8 cellular contexts compared by ENCODE assay signal in the genomic region with DNA sequence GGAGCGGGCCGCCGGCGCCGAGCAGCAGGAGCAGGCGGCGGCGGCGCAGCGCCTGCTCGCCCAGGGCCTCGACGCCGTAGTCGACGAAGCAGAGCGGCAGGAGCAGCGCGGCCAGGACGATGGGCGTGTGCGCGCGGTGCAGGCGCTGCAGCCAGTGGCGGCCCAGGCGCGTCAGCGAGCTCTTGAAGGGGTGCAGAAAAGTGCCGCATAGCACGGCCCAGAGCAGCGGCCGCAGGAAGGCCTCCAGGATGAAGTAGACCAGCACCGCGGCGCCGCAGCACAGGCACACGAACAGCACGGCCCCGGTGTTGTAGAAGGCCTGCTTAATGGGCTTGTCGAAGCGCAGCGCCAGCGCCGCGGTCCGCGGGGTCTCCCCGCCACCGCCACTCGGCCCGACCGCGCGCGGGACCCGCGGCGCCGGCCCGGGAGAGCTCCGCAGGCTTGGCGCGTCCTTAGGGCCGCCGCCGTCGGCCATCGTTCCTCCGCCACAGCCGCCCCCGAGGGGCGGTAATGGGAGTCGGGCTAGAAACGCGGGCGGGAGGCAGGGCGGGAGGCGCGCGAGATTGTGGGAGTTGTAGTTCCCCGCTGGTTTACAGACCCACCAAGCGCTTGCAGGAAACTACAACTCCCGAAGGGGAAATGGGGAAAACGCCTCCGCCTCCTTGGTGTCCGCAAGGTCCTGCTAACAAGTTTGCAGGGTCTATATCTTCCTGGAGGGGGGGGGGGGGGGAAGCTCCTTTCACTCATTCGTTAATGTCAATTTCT. TPM values are rescaled to one million over a fixed set of nuclear protein-coding genes. Genes with fewer than 3 reads are reported as not detected.
DNase-seq lines count a peak whose midpoint lies in the region; ATAC-seq and TF ChIP-seq lines count a peak whose summit lies in the region.

A gene (minus strand): TSS at position 509 of the 765 bp plus-strand sequence. CDS start 34 bp downstream, at position 475.

- TF ChIP-seq RAD21 in liver (IDR thresholded peaks at IDR 0.05): peak; percentile 29 to 35

- DNase-seq in NCI-H774 (lab: John Stamatoyannopoulos, UW) (peak; percentile 96), dermis microvascular lymphatic vessel endothelial cell (ENCODE audit: low read depth in 2 of 2) (peak; percentile 98 to 99)
- DNase-seq in activated CD4-positive, alpha-beta T cell treated with anti-CD3 and anti-CD28 coated beads, Interleukin-2, amount 50 U/mL, for 4 hours: peak; percentile 94
- peak; percentile 96 for DNase-seq in stimulated activated CD4-positive, alpha-beta T cell treated with anti-CD3 and anti-CD28 coated beads, Interleukin-4, amount 100 ng/mL, for 24 hours

- peak within 1 kb of the TSS; percentile 92 for H3K27ac ChIP-seq in C4-2B
- peak within 1 kb of the TSS; percentile 92 to 93 for H3K27ac ChIP-seq in liver (ENCODE audit: low read depth in 1 of 2, low read length in 2 of 2)

- H3K4me3 ChIP-seq in liver (ENCODE audit: low read depth in 1 of 3, low read length in 3 of 3): peak within 1 kb of the TSS; percentile 85 to 94 (median 91)

- H3K36me3 ChIP-seq in liver (ENCODE audit: control insufficient read depth in 4 of 4, insufficient read depth in 3 of 4, low read depth in 1 of 4, low read length in 3 of 4): no peaks in the 10 kb centered on the region

- ATAC-seq in GM19395 (IDR thresholded peaks at IDR 0.05; ENCODE audit: unreplicated experiment): peak; percentile 89
- peak; percentile 84 for ATAC-seq in HG03565 (IDR thresholded peaks at IDR 0.05; ENCODE audit: unreplicated experiment)

- H3K9ac ChIP-seq in liver (ENCODE audit: low read depth in 1 of 2, low read length in 2 of 2): peak within 1 kb of the TSS; percentile 68 to 96

- H3K9me3 ChIP-seq in liver (ENCODE audit: control insufficient read depth in 4 of 4, low read length in 3 of 4): no peaks in the 10 kb centered on the region

- H3K4me1 ChIP-seq in liver (ENCODE audit: control insufficient read depth in 4 of 4, insufficient read depth in 4 of 4, low read length in 3 of 4): peaks cover 10 to 41% (median 33%) of the 10 kb centered on the region in 4 donors

- TF ChIP-seq CTCF in C4-2B (conservative IDR thresholded peaks at IDR 0.05) (no peak; the same call in 1 of the 2 replicates), liver (IDR thresholded peaks at IDR 0.05; ENCODE audit: low read depth, low read length, missing input control) (no peak)

- H3K27me3 ChIP-seq in liver (ENCODE audit: control insufficient read depth in 4 of 4, insufficient read depth in 4 of 4, low read length in 3 of 4): no peaks in the 10 kb centered on the region

- WGBS in liver: under 1% methylated on average over 88 of the region's 88 CpGs

TF ChIP-seq in liver, 16 proteins besides CTCF, POLR2A, EP300 and RAD21:
- TF ChIP-seq SP1 (IDR thresholded peaks at IDR 0.05) (peak; percentile 79), GABPA (IDR thresholded peaks at IDR 0.05 in 1 of 2, conservative IDR thresholded peaks at IDR 0.05 in 1 of 2) (peak; percentile 42 to 59), TAF1 (conservative IDR thresholded peaks at IDR 0.05) (peak; percentile 26), EGR1 (IDR thresholded peaks at IDR 0.05; ENCODE audit: low read depth in 2 of 2) (peak; percentile 44 to 70), FOXA1 (IDR thresholded peaks at IDR 0.05) (no peak), JUND (IDR thresholded peaks at IDR 0.05) (peak; percentile 31 to 43), YY1 (IDR thresholded peaks at IDR 0.05) (peak; percentile 94), HNF4G (IDR thresholded peaks at IDR 0.05) (no peak), RXRA (IDR thresholded peaks at IDR 0.05) (peak in 1 of 2 donors; percentile 43), HNF4A (conservative IDR thresholded peaks at IDR 0.05) (peak in 1 of 2 donors; percentile 24), NR2F2 (IDR thresholded peaks at IDR 0.05) (peak; percentile 40)
- TF ChIP-seq, protein P1, sequence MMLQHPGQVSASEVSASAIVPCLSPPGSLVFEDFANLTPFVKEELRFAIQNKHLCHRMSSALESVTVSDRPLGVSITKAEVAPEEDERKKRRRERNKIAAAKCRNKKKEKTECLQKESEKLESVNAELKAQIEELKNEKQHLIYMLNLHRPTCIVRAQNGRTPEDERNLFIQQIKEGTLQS (IDR thresholded peaks at IDR 0.05): no peak
- TF ChIP-seq, protein P2, sequence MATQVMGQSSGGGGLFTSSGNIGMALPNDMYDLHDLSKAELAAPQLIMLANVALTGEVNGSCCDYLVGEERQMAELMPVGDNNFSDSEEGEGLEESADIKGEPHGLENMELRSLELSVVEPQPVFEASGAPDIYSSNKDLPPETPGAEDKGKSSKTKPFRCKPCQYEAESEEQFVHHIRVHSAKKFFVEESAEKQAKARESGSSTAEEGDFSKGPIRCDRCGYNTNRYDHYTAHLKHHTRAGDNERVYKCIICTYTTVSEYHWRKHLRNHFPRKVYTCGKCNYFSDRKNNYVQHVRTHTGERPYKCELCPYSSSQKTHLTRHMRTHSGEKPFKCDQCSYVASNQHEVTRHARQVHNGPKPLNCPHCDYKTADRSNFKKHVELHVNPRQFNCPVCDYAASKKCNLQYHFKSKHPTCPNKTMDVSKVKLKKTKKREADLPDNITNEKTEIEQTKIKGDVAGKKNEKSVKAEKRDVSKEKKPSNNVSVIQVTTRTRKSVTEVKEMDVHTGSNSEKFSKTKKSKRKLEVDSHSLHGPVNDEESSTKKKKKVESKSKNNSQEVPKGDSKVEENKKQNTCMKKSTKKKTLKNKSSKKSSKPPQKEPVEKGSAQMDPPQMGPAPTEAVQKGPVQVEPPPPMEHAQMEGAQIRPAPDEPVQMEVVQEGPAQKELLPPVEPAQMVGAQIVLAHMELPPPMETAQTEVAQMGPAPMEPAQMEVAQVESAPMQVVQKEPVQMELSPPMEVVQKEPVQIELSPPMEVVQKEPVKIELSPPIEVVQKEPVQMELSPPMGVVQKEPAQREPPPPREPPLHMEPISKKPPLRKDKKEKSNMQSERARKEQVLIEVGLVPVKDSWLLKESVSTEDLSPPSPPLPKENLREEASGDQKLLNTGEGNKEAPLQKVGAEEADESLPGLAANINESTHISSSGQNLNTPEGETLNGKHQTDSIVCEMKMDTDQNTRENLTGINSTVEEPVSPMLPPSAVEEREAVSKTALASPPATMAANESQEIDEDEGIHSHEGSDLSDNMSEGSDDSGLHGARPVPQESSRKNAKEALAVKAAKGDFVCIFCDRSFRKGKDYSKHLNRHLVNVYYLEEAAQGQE (IDR thresholded peaks at IDR 0.05): peak; percentile 54
- TF ChIP-seq, protein P3, sequence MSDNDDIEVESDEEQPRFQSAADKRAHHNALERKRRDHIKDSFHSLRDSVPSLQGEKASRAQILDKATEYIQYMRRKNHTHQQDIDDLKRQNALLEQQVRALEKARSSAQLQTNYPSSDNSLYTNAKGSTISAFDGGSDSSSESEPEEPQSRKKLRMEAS (IDR thresholded peaks at IDR 0.05): no peak

RNA-seq across cellular contexts. Expression of the gene that starts here (rescaled TPM):
- 49.2 and 68.5 TPM in 2 replicates for total RNA-seq in dermis microvascular lymphatic vessel endothelial cell
- 10 to 100 TPM; 45.3 to 75.3 TPM for total RNA-seq in liver
- polyA plus RNA-seq in liver: 10 to 100 TPM; 13.7 to 17.0 TPM

Comparison
In these comparisons a context has a peak if more than half of its experiments do, and no peak if none do; other contexts are left out.
1. Peak in every context shown above with its lines: DNase-seq, ATAC-seq, H3K4me3 ChIP-seq and H3K27ac ChIP-seq.